ENCODE assay signal across 1 cellular context in the genomic region with DNA sequence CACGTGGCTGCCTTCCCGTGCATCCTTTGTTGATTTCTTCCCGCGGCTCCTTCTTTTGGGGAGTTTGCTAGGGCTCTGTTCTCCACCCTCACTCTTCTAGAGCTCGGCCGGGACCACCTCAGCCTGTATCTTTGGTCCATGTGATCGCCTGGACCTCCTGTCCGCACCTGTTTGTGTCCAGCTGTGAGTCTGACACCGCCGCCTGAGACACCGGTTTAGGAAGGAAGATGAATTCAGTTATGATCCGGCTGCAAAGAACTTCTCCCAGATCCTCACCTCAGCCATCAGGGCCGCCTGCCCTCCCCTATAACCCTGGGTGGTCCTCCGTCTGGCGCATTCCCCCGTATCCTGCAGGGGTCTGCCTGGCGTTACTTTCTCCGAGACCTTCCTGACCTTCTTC.
TF ChIP-seq lines count a peak whose summit lies in the region.

No MANE protein-coding gene starts in this region.

TF ChIP-seq in SK-N-SH, 30 proteins besides CTCF, POLR2A, EP300 and RAD21:
- TF ChIP-seq, protein P1, sequence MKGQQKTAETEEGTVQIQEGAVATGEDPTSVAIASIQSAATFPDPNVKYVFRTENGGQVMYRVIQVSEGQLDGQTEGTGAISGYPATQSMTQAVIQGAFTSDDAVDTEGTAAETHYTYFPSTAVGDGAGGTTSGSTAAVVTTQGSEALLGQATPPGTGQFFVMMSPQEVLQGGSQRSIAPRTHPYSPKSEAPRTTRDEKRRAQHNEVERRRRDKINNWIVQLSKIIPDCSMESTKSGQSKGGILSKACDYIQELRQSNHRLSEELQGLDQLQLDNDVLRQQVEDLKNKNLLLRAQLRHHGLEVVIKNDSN (IDR thresholded peaks at IDR 0.05; ENCODE audit: borderline replicate concordance, low read depth) = no peak
- TF ChIP-seq, protein P2, sequence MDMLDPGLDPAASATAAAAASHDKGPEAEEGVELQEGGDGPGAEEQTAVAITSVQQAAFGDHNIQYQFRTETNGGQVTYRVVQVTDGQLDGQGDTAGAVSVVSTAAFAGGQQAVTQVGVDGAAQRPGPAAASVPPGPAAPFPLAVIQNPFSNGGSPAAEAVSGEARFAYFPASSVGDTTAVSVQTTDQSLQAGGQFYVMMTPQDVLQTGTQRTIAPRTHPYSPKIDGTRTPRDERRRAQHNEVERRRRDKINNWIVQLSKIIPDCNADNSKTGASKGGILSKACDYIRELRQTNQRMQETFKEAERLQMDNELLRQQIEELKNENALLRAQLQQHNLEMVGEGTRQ (IDR thresholded peaks at IDR 0.05; ENCODE audit: borderline replicate concordance, low read depth, low read length) = no peak
- TF ChIP-seq FOXJ3 (CRISPR knock-in tag; IDR thresholded peaks at IDR 0.05) (no peak), MEF2A (IDR thresholded peaks at IDR 0.05; ENCODE audit: borderline replicate concordance, low read depth) (no peak), GATA2 (CRISPR knock-in tag; IDR thresholded peaks at IDR 0.05) (no peak), FOXM1 (IDR thresholded peaks at IDR 0.05; ENCODE audit: low read depth) (no peak), ELF1 (IDR thresholded peaks at IDR 0.05) (no peak), POLR2AphosphoS5 (IDR thresholded peaks at IDR 0.05; ENCODE audit: low read depth, low read length) (no peak), CHD2 (IDR thresholded peaks at IDR 0.05; ENCODE audit: low read length, partially characterized antibody) (no peak)
- TF ChIP-seq, protein P3, sequence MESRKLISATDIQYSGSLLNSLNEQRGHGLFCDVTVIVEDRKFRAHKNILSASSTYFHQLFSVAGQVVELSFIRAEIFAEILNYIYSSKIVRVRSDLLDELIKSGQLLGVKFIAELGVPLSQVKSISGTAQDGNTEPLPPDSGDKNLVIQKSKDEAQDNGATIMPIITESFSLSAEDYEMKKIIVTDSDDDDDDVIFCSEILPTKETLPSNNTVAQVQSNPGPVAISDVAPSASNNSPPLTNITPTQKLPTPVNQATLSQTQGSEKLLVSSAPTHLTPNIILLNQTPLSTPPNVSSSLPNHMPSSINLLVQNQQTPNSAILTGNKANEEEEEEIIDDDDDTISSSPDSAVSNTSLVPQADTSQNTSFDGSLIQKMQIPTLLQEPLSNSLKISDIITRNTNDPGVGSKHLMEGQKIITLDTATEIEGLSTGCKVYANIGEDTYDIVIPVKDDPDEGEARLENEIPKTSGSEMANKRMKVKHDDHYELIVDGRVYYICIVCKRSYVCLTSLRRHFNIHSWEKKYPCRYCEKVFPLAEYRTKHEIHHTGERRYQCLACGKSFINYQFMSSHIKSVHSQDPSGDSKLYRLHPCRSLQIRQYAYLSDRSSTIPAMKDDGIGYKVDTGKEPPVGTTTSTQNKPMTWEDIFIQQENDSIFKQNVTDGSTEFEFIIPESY (IDR thresholded peaks at IDR 0.05; ENCODE audit: borderline replicate concordance, low read depth) = no peak
TF ChIP-seq in SK-N-SH: peak in this region for 0.
